ENCODE assay signal across 17 cellular contexts in genomic region chr10:69426376-69426727, GRCh38. TPM values are rescaled to one million over a fixed set of nuclear protein-coding genes. Genes with fewer than 3 reads are reported as not detected.
DNase-seq lines count a peak whose midpoint lies in the region; ATAC-seq and TF ChIP-seq lines count a peak whose summit lies in the region.
"Had no signal": no experiment of that assay in that cellular context is flagged by ENCODE, and none has a peak within 500 bp of the region (broad histone marks: within the 10 kb centered on the region; RNA-seq: fewer than 3 reads in every experiment).

No MANE protein-coding gene starts in this region.

- H4K8ac ChIP-seq in neuronal stem cell (ENCODE audit: low read depth, low read length) = no peak overlapping the region

- peak; percentile 49 for DNase-seq in AG20443 (ENCODE audit: low spot score)
- DNase-seq in PC-3 = no peak
- no peak for DNase-seq in neuronal stem cell (ENCODE audit: low spot score)
- no peak for DNase-seq in DMS114 treated with DMSO at 0.1 percent for 48 hours (lab: John Stamatoyannopoulos, UW; ENCODE audit: unreplicated experiment)
- no peak for DNase-seq in DMS79 (lab: John Stamatoyannopoulos, UW)
- no peak for DNase-seq in NCI-H226
- no peak for DNase-seq in tibial nerve (ENCODE audit: low spot score in 2 of 2)
- DNase-seq: activated CD8-positive, alpha-beta T cell treated with anti-CD3 and anti-CD28 coated beads for 36 hours; H9; kidney glomerular epithelial cell; NCI-H187; stimulated activated naive CD8-positive, alpha-beta T cell treated with anti-CD3 and anti-CD28 coated beads, Interleukin-15, Interleukin-2, amounts not matched to agents 100 U/mL and 50 U/mL, for 24 hours had no signal

- no peak overlapping the region for H3K4ac ChIP-seq in neuronal stem cell (ENCODE audit: low read length)

- peak overlapping the region; percentile 88 for H3K23ac ChIP-seq in neuronal stem cell (ENCODE audit: low read depth, low read length, poor library complexity)

- no peak overlapping the region for H3K14ac ChIP-seq in neuronal stem cell (ENCODE audit: low read length)

- CTCF ChIA-PET in PC-3 (lab: Charles Lee) = interaction anchor here (0.6 to 0.7 kb wide), 3 partner anchors 18 to 85 kb away, joined by 3 to 18 read pairs (median 4); no protein-coding TSS in a partner anchor

- intact Hi-C loops in PC-3 (cut with micrococcal nuclease) = loop anchor here (1.0 to 2.0 kb wide), 2 partner anchors 20 to 213 kb away; no protein-coding TSS in a partner anchor

- no peak overlapping the region for H3K9ac ChIP-seq in PC-3 (ENCODE audit: low read length)
- H3K9ac ChIP-seq in neuronal stem cell (ENCODE audit: low read depth, low read length, poor library complexity) = no peak overlapping the region

- 85 to 88% methylated on average over 4 of the region's 4 CpGs for WGBS in esophagus, 2 donors
- WGBS in neuronal stem cell (ENCODE audit: extremely low coverage in 2 of 2, insufficient read length in 2 of 2, insufficient replicate concordance in 1 of 2), 2 donors = no CpG with 5 or more reads among the region's 4 CpGs
- 82 to 93% methylated on average over 3 to 4 of the region's 4 CpGs for WGBS in tibial nerve, 2 donors

- H2AK5ac ChIP-seq in neuronal stem cell (ENCODE audit: low read depth, low read length) = no peak overlapping the region

- H3K4me3 ChIP-seq in PC-3 (ENCODE audit: low read length) (no peak overlapping the region), esophagus (ENCODE audit: low read depth in 1 of 2, low read length in 2 of 2) (no peak overlapping the region), neuronal stem cell (ENCODE audit: low read length in 2 of 2) (no peak overlapping the region), tibial nerve (no peak overlapping the region)
- H3K4me3 ChIP-seq: cardiac muscle cell had no signal

- peak overlapping the region; percentile 8; the same call in 1 of the 2 replicates for H2AFZ ChIP-seq in PC-3 (ENCODE audit: low read length)
- no peak overlapping the region for H2AFZ ChIP-seq in neuronal stem cell (ENCODE audit: low read length)

- H3K9me3 ChIP-seq in PC-3 (ENCODE audit: low read length) = no peaks in the 10 kb centered on the region
- H3K9me3 ChIP-seq in esophagus (ENCODE audit: control insufficient read depth in 2 of 2, insufficient read depth in 1 of 2, low read depth in 1 of 2, low read length in 1 of 2) = no peaks in the 10 kb centered on the region
- H3K9me3 ChIP-seq in neuronal stem cell (replicated peaks in 1 of 2; ENCODE audit: control insufficient read depth in 2 of 2, insufficient read depth in 1 of 2, low read depth in 1 of 2, low read length in 2 of 2) = no peaks in the 10 kb centered on the region
- H3K9me3 ChIP-seq in tibial nerve = no peaks in the 10 kb centered on the region

- H2BK12ac ChIP-seq in neuronal stem cell (ENCODE audit: low read length) = no peak overlapping the region

- no peak overlapping the region for H3K4me2 ChIP-seq in PC-3 (ENCODE audit: low read length)
- no peak overlapping the region for H3K4me2 ChIP-seq in neuronal stem cell (ENCODE audit: insufficient read depth, low read length, poor library complexity, severe bottlenecking)

- H3K4me1 ChIP-seq in PC-3 (ENCODE audit: insufficient read depth, low read length) (peaks cover 19% of the 10 kb centered on the region), esophagus (ENCODE audit: control insufficient read depth in 2 of 2, insufficient read depth in 2 of 2, low read length in 1 of 2) (peaks cover 2 to 14% of the 10 kb centered on the region in 2 donors), neuronal stem cell (ENCODE audit: control insufficient read depth in 2 of 2, insufficient read depth in 1 of 2, low read depth in 1 of 2, low read length in 2 of 2) (no peaks in the 10 kb centered on the region), tibial nerve (no peaks in the 10 kb centered on the region)

- H3K27me3 ChIP-seq in PC-3 (ENCODE audit: low read length) = no peaks in the 10 kb centered on the region
- H3K27me3 ChIP-seq in esophagus (ENCODE audit: control insufficient read depth in 1 of 2, insufficient read depth in 2 of 2, low read length in 2 of 2) = no peaks in the 10 kb centered on the region
- peaks cover 0 to 5% (median 0%) of the 10 kb centered on the region in 3 experiments for H3K27me3 ChIP-seq in neuronal stem cell (ENCODE audit: control insufficient read depth in 3 of 3, insufficient read depth in 3 of 3, low read depth in 1 of 3, low read length in 3 of 3)
- H3K27me3 ChIP-seq in tibial nerve = no peaks in the 10 kb centered on the region
- H3K27me3 ChIP-seq: cardiac muscle cell had no signal

- BruUV-seq in PC-3 (replicated peaks; lab: Mats Ljungman, UMichigan) = no TSS peak

- POLR2A ChIA-PET in PC-3 (lab: Charles Lee; ENCODE audit: unreplicated experiment) = interaction anchor here (0.6 kb wide), 3 partner anchors 20 to 211 kb away, joined by 4 to 7 read pairs (median 4); no protein-coding TSS in a partner anchor

- TF ChIP-seq CTCF in PC-3 (conservative IDR thresholded peaks at IDR 0.05; ENCODE audit: low read depth, low read length) = no peak
- TF ChIP-seq CTCF in tibial nerve (IDR thresholded peaks at IDR 0.05) = no peak

- H3K9me2 ChIP-seq in PC-3 (replicated peaks; ENCODE audit: low read length) = no peaks in the 10 kb centered on the region

- no peak overlapping the region for H4K91ac ChIP-seq in neuronal stem cell (ENCODE audit: low read depth, low read length, poor library complexity)

- no peaks in the 10 kb centered on the region for H3K79me1 ChIP-seq in neuronal stem cell (ENCODE audit: low read depth, low read length)

- no peak for TF ChIP-seq POLR2A in tibial nerve (IDR thresholded peaks at IDR 0.05)

- H2BK15ac ChIP-seq in neuronal stem cell (ENCODE audit: low read length) = no peak overlapping the region

- H4K20me1 ChIP-seq in PC-3 (ENCODE audit: low read length) = no peaks in the 10 kb centered on the region

- H3K27ac ChIP-seq in PC-3 (ENCODE audit: low read length) = 0 out of 2 replicates have a peak overlapping the region, but pooled peaks have one; percentile 1
- peak overlapping the region; percentile 48 to 49 for H3K27ac ChIP-seq in esophagus (ENCODE audit: low read depth in 2 of 2, low read length in 1 of 2)
- H3K27ac ChIP-seq in neuronal stem cell (replicated peaks; ENCODE audit: low read length) = no peak overlapping the region
- peak overlapping the region in 1 of 4 donors; percentile 52 for H3K27ac ChIP-seq in tibial nerve
- H3K27ac ChIP-seq: cardiac muscle cell, HL-60 had no signal

- no peak overlapping the region for H2BK120ac ChIP-seq in neuronal stem cell (ENCODE audit: low read depth, low read length)

- no peak overlapping the region for H3K18ac ChIP-seq in neuronal stem cell (ENCODE audit: low read length)

- no peak overlapping the region for H2BK5ac ChIP-seq in neuronal stem cell (ENCODE audit: low read length)

- no peak for TF ChIP-seq EP300 in tibial nerve (IDR thresholded peaks at IDR 0.05)

- H3K36me3 ChIP-seq in PC-3 (ENCODE audit: low read depth, low read length) (no peaks in the 10 kb centered on the region), esophagus (ENCODE audit: control insufficient read depth in 2 of 2, insufficient read depth in 2 of 2, low read length in 1 of 2) (peaks cover 0 to 2% of the 10 kb centered on the region in 2 donors), neuronal stem cell (replicated peaks in 1 of 2; ENCODE audit: control insufficient read depth in 2 of 2, insufficient read depth in 2 of 2, low read length in 2 of 2) (no peaks in the 10 kb centered on the region), tibial nerve (no peaks in the 10 kb centered on the region)
- H3K36me3 ChIP-seq: cardiac muscle cell had no signal

- H3K79me2 ChIP-seq in PC-3 (ENCODE audit: low read length) = no peaks in the 10 kb centered on the region

- ATAC-seq in PC-3 = peak; percentile 18
- ATAC-seq: natural killer cell treated with Interleukin-12 subunit alpha and Interleukin-12 subunit beta and Interleukin-15 and Interleukin-18, amount 100 ng/mL, for 72 hours; Right ventricle myocardium inferior had no signal

- no peaks in the 10 kb centered on the region for H3F3A ChIP-seq in PC-3 (ENCODE audit: low read length, unreplicated experiment)

RNA-seq across cellular contexts. Expression of gene TACR2, which starts 9.6 kb away (rescaled TPM):
- total RNA-seq in PC-3 (2014; rRNA removed) = 0.40 TPM in 1 of 2 replicates, not detected in the other
- 1 to 10 TPM; 5.8 to 9.6 TPM for polyA plus RNA-seq in esophagus
- polyA plus RNA-seq in neuronal stem cell (2013, experiment 1 of 2) = not detected
- not detected for polyA plus RNA-seq in neuronal stem cell (2013, experiment 2 of 2)
- 1 to 10 TPM in 2 of 4 donors, under 1 TPM in 2; 0.59 to 4.6 (median 1.2) TPM for total RNA-seq in tibial nerve
- total RNA-seq: activated CD8-positive, alpha-beta T cell treated with anti-CD3 and anti-CD28 coated beads for 36 hours; cardiac muscle cell; H9; natural killer cell treated with Interleukin-12 subunit alpha and Interleukin-12 subunit beta and Interleukin-15 and Interleukin-18, amount 100 ng/mL, for 72 hours had no signal

RNA-seq across cellular contexts. Expression of gene TSPAN15, which starts 24.9 kb away (rescaled TPM):
- total RNA-seq in PC-3 (2014; rRNA removed) (186 and 212 TPM in 2 replicates), tibial nerve (100 to 1,000 TPM in 1 of 4 donors, 10 to 100 TPM in 3; 46.9 to 117 (median 92.7) TPM)
- 10 to 100 TPM in 1 of 2 donors, 1 to 10 TPM in 1; 8.0 to 23.8 TPM for polyA plus RNA-seq in esophagus
- 10.5 TPM for polyA plus RNA-seq in neuronal stem cell (2013, experiment 1 of 2)
- polyA plus RNA-seq in neuronal stem cell (2013, experiment 2 of 2) = 10.6 TPM
